8 cellular contexts compared by ENCODE assay signal in the genomic region with DNA sequence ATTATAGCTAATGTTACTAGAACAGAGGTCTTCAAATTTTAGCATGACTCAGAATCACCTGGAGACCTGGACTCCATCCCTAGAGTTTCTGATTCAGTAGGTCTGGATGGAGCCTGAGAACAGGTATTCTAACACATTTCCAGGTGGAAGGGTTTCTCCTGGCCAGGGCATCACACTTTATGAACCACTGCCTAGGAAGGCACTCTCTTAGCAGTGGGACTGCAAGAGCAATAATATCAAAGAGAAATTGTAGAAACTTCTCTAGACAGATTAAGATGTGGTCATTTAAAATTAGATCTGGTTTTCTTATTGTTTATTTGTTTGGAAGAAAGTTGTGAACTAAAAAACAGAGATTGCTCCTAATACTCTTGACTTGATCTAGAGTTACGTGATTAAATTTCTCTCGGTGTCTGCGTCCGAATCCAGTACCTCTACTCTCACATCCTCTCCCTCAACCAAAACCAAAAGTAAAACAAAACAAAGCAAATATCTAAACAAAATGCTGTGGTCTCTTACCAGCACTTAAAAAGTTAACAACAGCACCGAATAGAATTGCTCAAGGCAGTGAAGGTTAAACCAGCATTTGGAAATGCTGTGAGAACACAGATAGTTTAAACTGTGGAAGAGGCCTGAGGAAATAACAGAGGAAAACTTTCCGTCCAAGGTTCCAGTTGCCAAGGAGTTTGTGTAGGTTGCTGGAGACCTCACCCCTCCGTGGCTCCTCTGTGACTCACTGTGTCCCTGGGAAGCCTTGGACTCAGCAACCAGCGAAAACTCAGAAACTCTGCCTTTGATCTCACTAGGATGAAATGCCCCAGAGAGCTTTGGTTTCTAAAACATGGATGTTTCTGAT.
A peak's percentile ranks its signal among the peaks of the same experiment; 100 is the strongest.
DNase-seq lines count a peak whose midpoint lies in the region; TF ChIP-seq lines count a peak whose summit lies in the region.

No MANE protein-coding gene starts in this region.

- no peak overlapping the region for H3K27ac ChIP-seq in KMS-11

- no peaks in the 10 kb centered on the region for H3K4me1 ChIP-seq in KMS-11 (ENCODE audit: low read depth, poor library complexity, severe bottlenecking)
- H3K4me1 ChIP-seq in HAP-1, result peaks cover 13% of the 10 kb centered on the region

- H4K20me1 ChIP-seq in KMS-11 (ENCODE audit: insufficient read depth), result no peaks in the 10 kb centered on the region

- H2AFZ ChIP-seq in KMS-11 (ENCODE audit: low read depth), result peak overlapping the region; percentile 35

- H3K27me3 ChIP-seq in KMS-11 (ENCODE audit: insufficient read depth, low read depth), result no peaks in the 10 kb centered on the region
- no peaks in the 10 kb centered on the region for H3K27me3 ChIP-seq in HAP-1 (ENCODE audit: low read depth)

- H3K9ac ChIP-seq in KMS-11, result no peak overlapping the region

- peak overlapping the region; percentile 14; the same call in 1 of the 2 replicates for H3K4me2 ChIP-seq in KMS-11

- H3K9me3 ChIP-seq in HAP-1, result no peaks in the 10 kb centered on the region

- in situ Hi-C loops in HAP-1 (cut with MboI; ENCODE audit: low sequenced_read_pairs), result no loop called here

- H3K79me2 ChIP-seq in KMS-11 (ENCODE audit: insufficient read depth, low read depth), result no peaks in the 10 kb centered on the region

- no peak for TF ChIP-seq CTCF in KMS-11 (conservative IDR thresholded peaks at IDR 0.05; ENCODE audit: low read depth, low read length)
- no peak for TF ChIP-seq CTCF in fibroblast of mammary gland (conservative IDR thresholded peaks at IDR 0.05; ENCODE audit: control insufficient read depth, insufficient read depth, low read depth, low read length)

- H3K4me3 ChIP-seq in KMS-11 (IDR thresholded peaks at IDR 0.05; ENCODE audit: insufficient read depth, low read depth, low read length) (no peak overlapping the region), fibroblast of mammary gland (ENCODE audit: control insufficient read depth, low read depth, low read length) (peak overlapping the region; percentile 32), HAP-1 (no peak overlapping the region)

- DNase-seq in GM03348 (ENCODE audit: low spot score) (peak; percentile 67), fibroblast of mammary gland (ENCODE audit: low read depth) (peak; percentile 92), pons (ENCODE audit: low spot score) (peak; percentile 35), NCI-H2227 (lab: John Stamatoyannopoulos, UW; ENCODE audit: unreplicated experiment) (no peak), NCI-H187 (lab: John Stamatoyannopoulos, UW) (no peak), HAP-1 (ENCODE audit: low spot score in 2 of 2) (no peak), NCI-H526 treated with DMSO at 0.1 percent for 48 hours (lab: John Stamatoyannopoulos, UW) (no peak)

- H3K36me3 ChIP-seq in KMS-11 (ENCODE audit: insufficient read depth) (no peaks in the 10 kb centered on the region), HAP-1 (replicated peaks) (no peaks in the 10 kb centered on the region)

Comparison
In these comparisons a context has a peak if more than half of its experiments do, and no peak if none do; other contexts are left out.
1. DNase-seq: peak in GM03348 (single experiment), fibroblast of mammary gland (single experiment) and pons (single experiment); none in NCI-H2227 (single experiment), NCI-H187 (0 of 2), HAP-1 (0 of 2) and NCI-H526 treated with DMSO at 0.1 percent for 48 hours (single experiment).